12 cellular contexts compared by ENCODE assay signal in genomic region chr13:79812070-79812850, GRCh38.
DNase-seq lines count a peak whose midpoint lies in the region; ATAC-seq and TF ChIP-seq lines count a peak whose summit lies in the region.
"Had no signal": no experiment of that assay in that cellular context is flagged by ENCODE, and none has a peak within 500 bp of the region (broad histone marks: within the 10 kb centered on the region; RNA-seq: fewer than 3 reads in every experiment).

No MANE protein-coding gene starts in this region.

- no peaks in the 10 kb centered on the region for H3K9me3 ChIP-seq in fibroblast of lung (ENCODE audit: control insufficient read depth, insufficient read depth, low read depth, low read length)
- no peaks in the 10 kb centered on the region for H3K9me3 ChIP-seq in CD8-positive, alpha-beta memory T cell (ENCODE audit: low read length)

- CTCF ChIA-PET in CD8-positive, alpha-beta memory T cell (lab: Charles Lee) = interaction anchor here (1.3 kb wide), 1 partner anchor 15 kb away, joined by 3 read pairs; no protein-coding TSS in a partner anchor

- H3K27me3 ChIP-seq in fibroblast of lung (ENCODE audit: control insufficient read depth, insufficient read depth, low read length) = no peaks in the 10 kb centered on the region
- no peaks in the 10 kb centered on the region for H3K27me3 ChIP-seq in CD8-positive, alpha-beta memory T cell (ENCODE audit: insufficient read depth, low read length, poor library complexity, severe bottlenecking)

- no peak overlapping the region for H3K4me3 Mint-ChIP-seq in CD8-positive, alpha-beta memory T cell
- H3K4me3 Mint-ChIP-seq: activated naive CD4-positive, alpha-beta T cell treated with anti-CD3 and anti-CD28 coated beads, Interleukin-2, amount 50 U/mL, for 24 hours had no signal

- H3K4me1 ChIP-seq in fibroblast of lung (ENCODE audit: control insufficient read depth, extremely low read depth, insufficient read depth, low read length) = peaks cover 2% of the 10 kb centered on the region
- H3K4me1 ChIP-seq in CD8-positive, alpha-beta memory T cell (ENCODE audit: insufficient read depth, low read length) = no peaks in the 10 kb centered on the region

- no peaks in the 10 kb centered on the region for H3K79me2 ChIP-seq in fibroblast of lung (ENCODE audit: control insufficient read depth, insufficient read depth, low read length)

- DNase-seq in fibroblast of lung (ENCODE audit: low read depth in 2 of 2) (no peak), mesenteric fat pad (ENCODE audit: low spot score) (no peak), cerebellum (ENCODE audit: low spot score) (no peak), NCI-H146 treated with DMSO at 0.1 percent for 48 hours (lab: John Stamatoyannopoulos, UW; ENCODE audit: unreplicated experiment) (no peak)
- no peak for DNase-seq in CD8-positive, alpha-beta memory T cell
- DNase-seq: DMS 273 treated with DMSO at 0.1 percent for 48 hours, NCI-H446 treated with DMSO at 0.1 percent for 48 hours had no signal

- no peaks in the 10 kb centered on the region for H3K36me3 ChIP-seq in fibroblast of lung (ENCODE audit: control insufficient read depth, insufficient read depth, low read length)
- H3K36me3 ChIP-seq in CD8-positive, alpha-beta memory T cell (ENCODE audit: insufficient read depth, low read length) = no peaks in the 10 kb centered on the region

- H3K27ac ChIP-seq in fibroblast of lung (ENCODE audit: insufficient read depth, low read length) = no peak overlapping the region
- no peak overlapping the region for H3K27ac ChIP-seq in CD8-positive, alpha-beta memory T cell (ENCODE audit: low read depth, low read length)
- H3K27ac ChIP-seq: VCaP had no signal

- H3K27me3 Mint-ChIP-seq in CD8-positive, alpha-beta memory T cell = no peaks in the 10 kb centered on the region
- H3K27me3 Mint-ChIP-seq: activated naive CD4-positive, alpha-beta T cell treated with anti-CD3 and anti-CD28 coated beads, Interleukin-2, amount 50 U/mL, for 24 hours had no signal

- no peak overlapping the region for H3K4me2 ChIP-seq in fibroblast of lung (ENCODE audit: extremely low read depth, insufficient read depth, low read length)

- ATAC-seq in GM18519 (IDR thresholded peaks at IDR 0.05; ENCODE audit: low FRiP score, unreplicated experiment) = peak; percentile 60
- ATAC-seq in GM21619 (IDR thresholded peaks at IDR 0.05; ENCODE audit: unreplicated experiment) = peak; percentile 71
- peak; percentile 73 for ATAC-seq in HG03354 (IDR thresholded peaks at IDR 0.05; ENCODE audit: poor library complexity, severe bottlenecking, unreplicated experiment)

- TF ChIP-seq CTCF in fibroblast of lung (conservative IDR thresholded peaks at IDR 0.05 in 1 of 2, IDR thresholded peaks at IDR 0.05 in 1 of 2; ENCODE audit: low read depth in 1 of 2, low read length in 2 of 2) = no peak

- H3K9me3 Mint-ChIP-seq in CD8-positive, alpha-beta memory T cell = peaks cover 0 to 5% (median 2%) of the 10 kb centered on the region in 5 donors

- no peak overlapping the region for H3K4me3 ChIP-seq in fibroblast of lung (replicated peaks in 1 of 4; ENCODE audit: control extremely low read depth in 1 of 4, insufficient read depth in 1 of 4, low read depth in 3 of 4, low read length in 4 of 4)
- no peak overlapping the region for H3K4me3 ChIP-seq in CD8-positive, alpha-beta memory T cell (ENCODE audit: low read length)

- no peak overlapping the region for H3K9ac ChIP-seq in fibroblast of lung (ENCODE audit: insufficient read depth, low read length)

- H3K36me3 Mint-ChIP-seq in CD8-positive, alpha-beta memory T cell = peaks cover 0 to 1% (median 0%) of the 10 kb centered on the region in 3 donors
- H3K36me3 Mint-ChIP-seq: activated naive CD4-positive, alpha-beta T cell treated with anti-CD3 and anti-CD28 coated beads, Interleukin-2, amount 50 U/mL, for 24 hours had no signal

- H2AFZ ChIP-seq in fibroblast of lung (ENCODE audit: low read length) = peak overlapping the region; percentile 4

- no peak overlapping the region for H3K27ac Mint-ChIP-seq in CD8-positive, alpha-beta memory T cell
- H3K27ac Mint-ChIP-seq: activated naive CD4-positive, alpha-beta T cell treated with anti-CD3 and anti-CD28 coated beads, Interleukin-2, amount 50 U/mL, for 24 hours had no signal

- POLR2A ChIA-PET in CD8-positive, alpha-beta memory T cell (lab: Charles Lee) = no interaction called here

- H3K4me1 Mint-ChIP-seq in CD8-positive, alpha-beta memory T cell = no peaks in the 10 kb centered on the region
- H3K4me1 Mint-ChIP-seq: activated naive CD4-positive, alpha-beta T cell treated with anti-CD3 and anti-CD28 coated beads, Interleukin-2, amount 50 U/mL, for 24 hours had no signal

- H4K20me1 ChIP-seq in fibroblast of lung (ENCODE audit: control insufficient read depth, extremely low read depth, insufficient read depth, low read length) = no peaks in the 10 kb centered on the region
